In the genomic region with DNA sequence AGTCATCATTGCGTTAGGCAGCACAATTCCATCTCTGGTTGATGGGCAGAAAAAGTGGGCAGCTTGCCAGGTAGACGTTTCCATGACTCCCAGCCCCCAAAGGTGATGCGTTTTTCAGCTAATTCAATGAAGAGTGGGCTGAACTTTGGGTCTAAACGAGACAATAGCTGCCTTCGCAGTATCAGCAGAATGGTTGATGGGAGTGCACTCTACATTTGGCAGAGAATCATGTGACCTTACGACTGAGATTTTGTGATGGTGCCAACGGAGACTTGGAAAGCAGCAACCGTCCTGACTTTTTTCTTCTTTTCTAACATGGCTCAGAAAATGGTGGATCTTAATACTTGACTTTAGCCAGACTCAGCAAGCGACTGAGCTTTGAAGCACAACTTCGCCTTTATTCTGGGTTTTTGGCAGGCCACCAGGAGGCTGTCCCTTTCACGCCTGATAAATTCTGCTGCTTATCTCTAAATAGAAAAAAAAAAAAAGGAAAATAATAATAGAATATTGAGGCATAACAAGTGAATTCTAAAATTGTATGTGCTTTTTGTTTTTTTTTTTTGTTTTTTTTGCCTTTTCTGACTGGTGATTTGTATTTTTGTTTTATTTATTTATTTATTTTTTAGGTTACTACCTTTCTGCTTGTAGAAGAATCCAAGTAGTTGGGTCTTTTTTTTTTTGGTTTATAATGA, we compare ENCODE assay signal across 10 cellular contexts.
A peak's percentile ranks its signal among the peaks of the same experiment; 100 is the strongest.
DNase-seq lines count a peak whose midpoint lies in the region; ATAC-seq, FAIRE-seq and TF ChIP-seq lines count a peak whose summit lies in the region.
"Had no signal": no experiment of that assay in that cellular context is flagged by ENCODE, and none has a peak within 500 bp of the region (broad histone marks: within the 10 kb centered on the region; RNA-seq: fewer than 3 reads in every experiment).

No MANE protein-coding gene starts in this region.

- H3K27me3 ChIP-seq in pancreas, result no peaks in the 10 kb centered on the region

- H3K9me3 ChIP-seq in pancreas, result no peaks in the 10 kb centered on the region

- H3K4me1 ChIP-seq in pancreas, result peaks cover 0 to 5% (median 0%) of the 10 kb centered on the region in 3 donors

- H3K27ac ChIP-seq in pancreas, result peak overlapping the region in 3 of 4 donors; percentile 28 to 49 (median 46)

- no peaks in the 10 kb centered on the region for H3K27me3 Mint-ChIP-seq in T-cell

- CTCF ChIA-PET in T-cell (lab: Charles Lee), result no interaction called here

- 7 to 11% methylated on average over 11 of the region's 11 CpGs for WGBS in pancreas, 2 donors

- DNase-seq in Caki2 (ENCODE audit: low read depth) (peak; percentile 38), RPMI7951 (ENCODE audit: low read depth) (peak; percentile 16), fibroblast of the aortic adventitia (ENCODE audit: low read depth) (peak; percentile 98), pancreas (peak; percentile 42 to 56 (median 50)), LoVo (ENCODE audit: low spot score) (no peak), T-cell (no peak), T-helper 1 cell (no peak)

- H3K9me3 Mint-ChIP-seq in T-cell, result peaks cover 0 to 22% (median 2%) of the 10 kb centered on the region in 3 donors

- peak overlapping the region; percentile 60 for H3K4me3 ChIP-seq in fibroblast of the aortic adventitia (ENCODE audit: low read depth, low read length)
- H3K4me3 ChIP-seq in pancreas, result peak overlapping the region in 3 of 4 donors; percentile 13 to 34 (median 32)
- H3K4me3 ChIP-seq: GM12878 had no signal

- H3K36me3 ChIP-seq in pancreas, result no peaks in the 10 kb centered on the region

- H3K27ac Mint-ChIP-seq in T-cell, result no peak overlapping the region

- FAIRE-seq in pancreas (lab: Jason Lieb, UNC), result no peak
- FAIRE-seq: GM12878 had no signal

- ATAC-seq in pancreas, result peak; percentile 61 to 77 (median 74)
- ATAC-seq in T-cell (replicated peaks in 1 of 4), result no peak
- ATAC-seq in GM21825 (IDR thresholded peaks at IDR 0.05; ENCODE audit: unreplicated experiment), result no peak
- ATAC-seq: Panc1 had no signal

- no peaks in the 10 kb centered on the region for H3K4me1 Mint-ChIP-seq in T-cell

- H3K4me3 Mint-ChIP-seq in T-cell, result no peak overlapping the region

- no peaks in the 10 kb centered on the region for H3K36me3 Mint-ChIP-seq in T-cell

- no peak for TF ChIP-seq CTCF in fibroblast of the aortic adventitia (IDR thresholded peaks at IDR 0.05; ENCODE audit: insufficient read depth, low read length)
- TF ChIP-seq CTCF in pancreas (IDR thresholded peaks at IDR 0.05), result no peak

- intact Hi-C loops in pancreas (cut with DNase I), result no loop called here

- in situ Hi-C loops in Caki2 (cut with HindIII; ENCODE audit: low pct_unique_long_range_greater_than_20kb, low sequenced_read_pairs), result no loop called here

- POLR2A ChIA-PET in T-cell (lab: Charles Lee), result no interaction called here

Comparison
In these comparisons a context has a peak if more than half of its experiments do, and no peak if none do; other contexts are left out.
1. DNase-seq: peak in Caki2 (single experiment), RPMI7951 (single experiment), fibroblast of the aortic adventitia (single experiment) and pancreas (6 of 6); none in LoVo (single experiment), T-cell (0 of 34) and T-helper 1 cell (0 of 5).
2. ATAC-seq: peak in pancreas (4 of 4); none in T-cell (0 of 4) and GM21825 (single experiment).